In genomic region chr7:134737561-134738353, GRCh38 we compare ENCODE assay signal across 1 cellular context.
TF ChIP-seq lines count a peak whose summit lies in the region.

No MANE protein-coding gene starts in this region.

TF ChIP-seq in liver, 16 proteins besides CTCF, POLR2A, EP300 and RAD21 (continued from another document):
- TF ChIP-seq REST (IDR thresholded peaks at IDR 0.05) (no peak), YY1 (IDR thresholded peaks at IDR 0.05) (peak; percentile 22)
